20 cellular contexts compared by ENCODE assay signal in genomic region chr3:79203144-79203519, GRCh38.
"Had no signal": no experiment of that assay in that cellular context is flagged by ENCODE, and none has a peak within 500 bp of the region (broad histone marks: within the 10 kb centered on the region; RNA-seq: fewer than 3 reads in every experiment).

No MANE protein-coding gene starts in this region.

- H3K9me3 ChIP-seq: body of pancreas, colonic mucosa, lower lobe of right lung, tibial nerve had no signal

- H3K36me3 Mint-ChIP-seq: activated naive CD4-positive, alpha-beta T cell treated with anti-CD3 and anti-CD28 coated beads, Interleukin-2, amount 50 U/mL, for 24 hours; stimulated activated naive B cell treated with anti-CD40 and anti-IgM and Interleukin-4, amounts not matched to agents 10 μg/mL and 1 μg/mL and 100 μg/mL, for 72 hours had no signal

- H3K4me3 ChIP-seq: body of pancreas, colonic mucosa, lower lobe of right lung, skin epidermis, tibial nerve had no signal

- H3K4me1 Mint-ChIP-seq: activated B cell treated with CpG ODN at 0.5 μM for 24 hours; activated naive CD4-positive, alpha-beta T cell treated with anti-CD3 and anti-CD28 coated beads, Interleukin-2, amount 50 U/mL, for 24 hours; stimulated activated naive B cell treated with anti-CD40 and anti-IgM and Interleukin-4, amounts not matched to agents 10 μg/mL and 1 μg/mL and 100 μg/mL, for 72 hours had no signal

- H3K36me3 ChIP-seq: colonic mucosa, lower lobe of right lung, tibial nerve had no signal

- H3K27ac Mint-ChIP-seq: activated B cell treated with CpG ODN at 0.5 μM for 24 hours; activated CD8-positive, alpha-beta T cell treated with anti-CD3 and anti-CD28 coated beads for 36 hours; activated naive CD4-positive, alpha-beta T cell treated with anti-CD3 and anti-CD28 coated beads, Interleukin-2, amount 50 U/mL, for 24 hours; stimulated activated naive B cell treated with anti-CD40 and anti-IgM and Interleukin-4, amounts not matched to agents 10 μg/mL and 1 μg/mL and 100 μg/mL, for 72 hours had no signal

- H3K27me3 ChIP-seq: body of pancreas, colonic mucosa, foreskin keratinocyte, tibial nerve had no signal

- H3K4me3 Mint-ChIP-seq: activated B cell treated with CpG ODN at 0.5 μM for 24 hours; activated CD8-positive, alpha-beta T cell treated with anti-CD3 and anti-CD28 coated beads for 36 hours; activated naive CD4-positive, alpha-beta T cell treated with anti-CD3 and anti-CD28 coated beads, Interleukin-2, amount 50 U/mL, for 24 hours; stimulated activated naive B cell treated with anti-CD40 and anti-IgM and Interleukin-4, amounts not matched to agents 10 μg/mL and 1 μg/mL and 100 μg/mL, for 72 hours had no signal

- H3K27ac ChIP-seq: body of pancreas, colonic mucosa, foreskin keratinocyte, lower lobe of right lung, skin epidermis, tibial nerve had no signal

- DNase-seq: activated B cell treated with CpG ODN at 0.5 μM for 24 hours; activated CD4-positive, alpha-beta T cell treated with anti-CD3 and anti-CD28 coated beads for 48 hours; activated CD8-positive, alpha-beta T cell treated with anti-CD3 and anti-CD28 coated beads for 36 hours; activated effector memory CD4-positive, alpha-beta T cell treated with anti-CD3 and anti-CD28 coated beads, Interleukin-2, amount 50 U/mL, for 16 hours; activated T-cell treated with anti-CD3 and anti-CD28 coated beads, Interleukin-2, amount 50 U/mL, for 48 hours; body of pancreas; central memory CD4-positive, alpha-beta T cell; colonic mucosa; foreskin keratinocyte; head of caudate nucleus; left cardiac atrium; lower lobe of right lung; midbrain; stimulated activated CD4-positive, alpha-beta T cell treated with anti-CD3 and anti-CD28 coated beads, Interleukin-15, amount 100 ng/mL, for 24 hours; stimulated activated CD4-positive, alpha-beta T cell treated with anti-CD3 and anti-CD28 coated beads, Interleukin-4, amount 100 ng/mL, for 1 hour; stimulated activated naive B cell treated with anti-CD40 and anti-IgM and Interleukin-4, amounts not matched to agents 10 μg/mL and 1 μg/mL and 100 μg/mL, for 72 hours; SW 1271 had no signal

- H3K27me3 Mint-ChIP-seq: activated B cell treated with CpG ODN at 0.5 μM for 24 hours; activated CD8-positive, alpha-beta T cell treated with anti-CD3 and anti-CD28 coated beads for 36 hours; activated naive CD4-positive, alpha-beta T cell treated with anti-CD3 and anti-CD28 coated beads, Interleukin-2, amount 50 U/mL, for 24 hours; stimulated activated naive B cell treated with anti-CD40 and anti-IgM and Interleukin-4, amounts not matched to agents 10 μg/mL and 1 μg/mL and 100 μg/mL, for 72 hours had no signal

- ATAC-seq: activated CD8-positive, alpha-beta T cell treated with anti-CD3 and anti-CD28 coated beads for 36 hours; body of pancreas; foreskin keratinocyte; left cardiac atrium; lower lobe of right lung; stimulated activated naive B cell treated with anti-CD40 and anti-IgM and Interleukin-4, amounts not matched to agents 10 μg/mL and 1 μg/mL and 100 μg/mL, for 72 hours had no signal

- H3K4me1 ChIP-seq: body of pancreas, colonic mucosa, foreskin keratinocyte, lower lobe of right lung, tibial nerve had no signal
